In genomic region chr22:50505776-50506610, GRCh38 we compare ENCODE assay signal across 7 cellular contexts. TPM values are rescaled to one million over a fixed set of nuclear protein-coding genes. Genes with fewer than 3 reads are reported as not detected.
DNase-seq lines count a peak whose midpoint lies in the region; ATAC-seq and TF ChIP-seq lines count a peak whose summit lies in the region.
"Had no signal": no experiment of that assay in that cellular context is flagged by ENCODE, and none has a peak within 500 bp of the region (broad histone marks: within the 10 kb centered on the region; RNA-seq: fewer than 3 reads in every experiment).

No MANE protein-coding gene starts in this region.

- CTCF ChIA-PET in CD8-positive, alpha-beta T cell (lab: Charles Lee): interaction anchor here (1.1 to 1.3 kb wide), 2 partner anchors 20 to 164 kb away, joined by 3 to 6 read pairs; partner anchors contain the start of gene SCO2

- H3K79me1 ChIP-seq in mesenchymal stem cell (replicated peaks; ENCODE audit: low read length, poor library complexity, severe bottlenecking): peaks cover 26% of the 10 kb centered on the region

- H2AK5ac ChIP-seq in mesenchymal stem cell (ENCODE audit: low read length, severe bottlenecking): no peak overlapping the region

- no peak overlapping the region for H3K27ac Mint-ChIP-seq in CD8-positive, alpha-beta T cell

- no peak overlapping the region for H2BK120ac ChIP-seq in mesenchymal stem cell (ENCODE audit: low read depth, low read length)

- H3K4me3 Mint-ChIP-seq in CD8-positive, alpha-beta T cell: peak overlapping the region; percentile 91

- H3K4me3 ChIP-seq in CD8-positive, alpha-beta T cell (ENCODE audit: low read depth, low read length): peak overlapping the region; percentile 77
- peak overlapping the region; percentile 98 for H3K4me3 ChIP-seq in SK-N-MC
- H3K4me3 ChIP-seq in mesenchymal stem cell (ENCODE audit: insufficient read depth in 1 of 2, low read depth in 1 of 2, low read length in 2 of 2): peak overlapping the region; percentile 82 to 100

- no peaks in the 10 kb centered on the region for H3K9me3 Mint-ChIP-seq in CD8-positive, alpha-beta T cell

- no peak overlapping the region for H3K14ac ChIP-seq in mesenchymal stem cell (ENCODE audit: low read length in 2 of 2)

- peaks cover 25% of the 10 kb centered on the region for H3K36me3 Mint-ChIP-seq in CD8-positive, alpha-beta T cell

- H2AFZ ChIP-seq in mesenchymal stem cell (ENCODE audit: low read depth, low read length): no peak overlapping the region

- no peak for ATAC-seq in CD8-positive, alpha-beta T cell
- ATAC-seq in GM18873 (IDR thresholded peaks at IDR 0.05; ENCODE audit: low FRiP score, unreplicated experiment): no peak
- no peak for ATAC-seq in left lobe of liver

- H2BK5ac ChIP-seq in mesenchymal stem cell (ENCODE audit: low read depth, low read length, poor library complexity, severe bottlenecking): no peak overlapping the region

- H2BK15ac ChIP-seq in mesenchymal stem cell (ENCODE audit: low read depth, poor library complexity, severe bottlenecking): no peak overlapping the region

- no peaks in the 10 kb centered on the region for H3K27me3 ChIP-seq in CD8-positive, alpha-beta T cell (ENCODE audit: insufficient read depth, low read length)
- H3K27me3 ChIP-seq in mesenchymal stem cell (ENCODE audit: control insufficient read depth in 1 of 2, insufficient read depth in 1 of 2, low read length in 2 of 2): no peaks in the 10 kb centered on the region

- H3K18ac ChIP-seq in mesenchymal stem cell (ENCODE audit: low read depth in 1 of 2, low read length in 2 of 2): no peak overlapping the region

- H4K8ac ChIP-seq in mesenchymal stem cell (ENCODE audit: low read length): peak overlapping the region; percentile 12

- no peak for DNase-seq in CD8-positive, alpha-beta T cell
- DNase-seq in SK-N-MC (ENCODE audit: low read depth, low spot score) (no peak), mesenchymal stem cell (no peak), left lobe of liver (ENCODE audit: low spot score) (no peak), NCI-H446 (lab: John Stamatoyannopoulos, UW) (no peak)

- no peak overlapping the region for H3K23ac ChIP-seq in mesenchymal stem cell (ENCODE audit: low read length in 2 of 2)

- peaks cover 22% of the 10 kb centered on the region for H3K4me1 Mint-ChIP-seq in CD8-positive, alpha-beta T cell (ENCODE audit: low read depth)

- POLR2A ChIA-PET in CD8-positive, alpha-beta T cell (lab: Charles Lee): interaction anchor here (0.6 to 1.4 kb wide), 3 partner anchors 8 to 115 kb away, joined by 3 to 4 read pairs (median 3); partner anchors contain the start of gene SCO2

- H3K9me3 ChIP-seq in CD8-positive, alpha-beta T cell (ENCODE audit: low read length): no peaks in the 10 kb centered on the region
- H3K9me3 ChIP-seq in SK-N-MC (ENCODE audit: low read depth, low read length) (no peaks in the 10 kb centered on the region), mesenchymal stem cell (ENCODE audit: control insufficient read depth, low read length) (no peaks in the 10 kb centered on the region)

- H3K27me3 Mint-ChIP-seq in CD8-positive, alpha-beta T cell (ENCODE audit: low read depth): no peaks in the 10 kb centered on the region

- peaks cover 23% of the 10 kb centered on the region for H3K4me1 ChIP-seq in CD8-positive, alpha-beta T cell (ENCODE audit: insufficient read depth, low read length)
- peaks cover 12% of the 10 kb centered on the region for H3K4me1 ChIP-seq in mesenchymal stem cell (ENCODE audit: control insufficient read depth, insufficient read depth, low read depth, low read length)

- H3K36me3 ChIP-seq in CD8-positive, alpha-beta T cell (ENCODE audit: insufficient read depth, low read length): peaks cover 14% of the 10 kb centered on the region
- peaks cover 10% of the 10 kb centered on the region; the same call in 1 of the 2 replicates for H3K36me3 ChIP-seq in SK-N-MC (ENCODE audit: insufficient read depth, low read length)
- peaks cover 32 to 45% of the 10 kb centered on the region in 2 experiments for H3K36me3 ChIP-seq in mesenchymal stem cell (ENCODE audit: control insufficient read depth in 1 of 2, insufficient read depth in 2 of 2, low read depth in 1 of 2, low read length in 2 of 2)

- H3K27ac ChIP-seq in CD8-positive, alpha-beta T cell (ENCODE audit: low read depth, low read length): no peak overlapping the region
- H3K27ac ChIP-seq in SK-N-MC (no peak overlapping the region), mesenchymal stem cell (ENCODE audit: low read length, poor library complexity, severe bottlenecking) (no peak overlapping the region)

- intact Hi-C loops in CD8-positive, alpha-beta T cell (cut with DNase I, micrococcal nuclease): loop anchor here (2.0 to 10.0 kb wide), 4 partner anchors 31 to 261 kb away; partner anchors contain the start of genes ARSA (in 1 of the 2), PPP6R2 (in 1 of the 2), SBF1 (in 1 of the 2) and TUBGCP6 (in 1 of the 2)

- H2BK12ac ChIP-seq in mesenchymal stem cell (ENCODE audit: low read length in 2 of 2): no peak overlapping the region

- peak overlapping the region; percentile 94 for H3K9ac ChIP-seq in SK-N-MC (ENCODE audit: insufficient read length)
- H3K9ac ChIP-seq in mesenchymal stem cell (ENCODE audit: low read length): peak overlapping the region; percentile 97

- WGBS in mesenchymal stem cell: 92% methylated on average over 41 of the region's 41 CpGs

- peak overlapping the region; percentile 64 for H3K4me2 ChIP-seq in mesenchymal stem cell (ENCODE audit: low read length, poor library complexity, severe bottlenecking)

- peak overlapping the region; percentile 70 for H4K91ac ChIP-seq in mesenchymal stem cell (ENCODE audit: low read length)

- peak overlapping the region in 1 of 2 experiments; percentile 46 for H3K4ac ChIP-seq in mesenchymal stem cell (ENCODE audit: low read depth in 1 of 2, low read length in 2 of 2)

- TF ChIP-seq CTCF in CD8-positive, alpha-beta T cell (IDR thresholded peaks at IDR 0.05): no peak

RNA-seq across cellular contexts. Expression of gene LMF2, which starts 1.5 kb away (rescaled TPM):
- total RNA-seq in CD8-positive, alpha-beta T cell: 10 to 100 TPM; 87.8 to 92.0 TPM
- polyA plus RNA-seq in mesenchymal stem cell (2013, experiment 1 of 2): 81.8 TPM
- polyA plus RNA-seq in mesenchymal stem cell (2013, experiment 2 of 2): 79.8 TPM
- 50.2 TPM for total RNA-seq in left lobe of liver

RNA-seq across cellular contexts. Expression of gene NCAPH2, which starts 2.0 kb away (rescaled TPM):
- total RNA-seq in CD8-positive, alpha-beta T cell: 100 to 1,000 TPM; 206 to 209 TPM
- 11.7 TPM for polyA plus RNA-seq in mesenchymal stem cell (2013, experiment 1 of 2)
- 9.7 TPM for polyA plus RNA-seq in mesenchymal stem cell (2013, experiment 2 of 2)
- 18.8 TPM for total RNA-seq in left lobe of liver

RNA-seq across cellular contexts. Expression of gene MIOX, which starts 19.3 kb away (rescaled TPM):
- total RNA-seq in CD8-positive, alpha-beta T cell: not detected
- polyA plus RNA-seq in mesenchymal stem cell (2013, experiment 1 of 2): 0.14 TPM
- polyA plus RNA-seq in mesenchymal stem cell (2013, experiment 2 of 2): 0.16 TPM
- not detected for total RNA-seq in left lobe of liver
- total RNA-seq: liver had no signal
- polyA plus RNA-seq: liver had no signal

RNA-seq across cellular contexts. Expression of gene SCO2, which starts 19.4 kb away (rescaled TPM):
- 1 to 10 TPM; 1.5 to 4.2 TPM for total RNA-seq in CD8-positive, alpha-beta T cell
- 0.41 TPM for polyA plus RNA-seq in mesenchymal stem cell (2013, experiment 1 of 2)
- 0.84 TPM for polyA plus RNA-seq in mesenchymal stem cell (2013, experiment 2 of 2)
- total RNA-seq in left lobe of liver: not detected

RNA-seq across cellular contexts. Expression of gene TYMP, which starts 23.8 kb away (rescaled TPM):
- 1 to 10 TPM; 3.4 to 4.7 TPM for total RNA-seq in CD8-positive, alpha-beta T cell
- polyA plus RNA-seq in mesenchymal stem cell (2013, experiment 1 of 2): 18.0 TPM
- polyA plus RNA-seq in mesenchymal stem cell (2013, experiment 2 of 2): 17.4 TPM
- 80.0 TPM for total RNA-seq in left lobe of liver

Comparison
In these comparisons a context has a peak if more than half of its experiments do, and no peak if none do; other contexts are left out.
1. RNA of gene NCAPH2, which starts 2.0 kb away (total RNA-seq): 206 to 209 TPM in CD8-positive, alpha-beta T cell; 18.8 TPM in left lobe of liver (single experiment); every median in the first group is over 10 times any median in the second.
2. Peak in every context shown above with its lines, with median percentiles within 50 percentile points of each other: H3K4me3 ChIP-seq.